ENCODE assay signal across 1 cellular context in genomic region chr10:73529089-73529832, GRCh38.
A peak's percentile ranks its signal among the peaks of the same experiment; 100 is the strongest.
TF ChIP-seq lines count a peak whose summit lies in the region.

No MANE protein-coding gene starts in this region.

TF ChIP-seq in HepG2, 621 proteins besides CTCF, POLR2A, EP300 and RAD21 (continued from another document and continues in another):
- TF ChIP-seq AHDC1 (CRISPR knock-in tag; IDR thresholded peaks at IDR 0.05; ENCODE audit: borderline replicate concordance) (no peak), ZNF329 (CRISPR knock-in tag; IDR thresholded peaks at IDR 0.05; ENCODE audit: low read depth) (peak; percentile 99), CEBPG (CRISPR knock-in tag; IDR thresholded peaks at IDR 0.05) (peak; percentile 38), STAG1 (CRISPR knock-in tag; IDR thresholded peaks at IDR 0.05) (peak; percentile 97), ZNF549 (CRISPR knock-in tag; IDR thresholded peaks at IDR 0.05) (no peak), HMGXB4 (CRISPR knock-in tag; IDR thresholded peaks at IDR 0.05; ENCODE audit: borderline replicate concordance in 1 of 2, low read depth in 1 of 2) (0 out of 4 replicates have a peak, but pooled peaks of 1 of the 2 experiments have one; percentile 37), HNF1B (CRISPR knock-in tag; IDR thresholded peaks at IDR 0.05) (peak; percentile 57; the same call in 1 of the 2 replicates), ZMYM4 (CRISPR knock-in tag; IDR thresholded peaks at IDR 0.05) (0 out of 2 replicates have a peak, but pooled peaks have one; percentile 30), THAP11 (CRISPR knock-in tag; IDR thresholded peaks at IDR 0.05) (0 out of 2 replicates have a peak, but pooled peaks have one; percentile 17), ZHX1 (CRISPR knock-in tag; IDR thresholded peaks at IDR 0.05; ENCODE audit: low read depth) (no peak), MED1 (CRISPR knock-in tag; IDR thresholded peaks at IDR 0.05) (0 out of 2 replicates have a peak, but pooled peaks have one; percentile 24), ZNF383 (CRISPR knock-in tag; IDR thresholded peaks at IDR 0.05; ENCODE audit: borderline replicate concordance) (no peak), TAF15 (IDR thresholded peaks at IDR 0.05; ENCODE audit: low read depth, low read length, poor library complexity, severe bottlenecking) (no peak), GATAD2A (CRISPR knock-in tag; IDR thresholded peaks at IDR 0.05) (peak; percentile 35; the same call in 1 of the 2 replicates), ATRX (CRISPR knock-in tag; IDR thresholded peaks at IDR 0.05; ENCODE audit: borderline replicate concordance) (no peak), ZNF607 (CRISPR knock-in tag; IDR thresholded peaks at IDR 0.05; ENCODE audit: borderline replicate concordance) (no peak), SOX6 (IDR thresholded peaks at IDR 0.05) (no peak), SOX6 (CRISPR knock-in tag; IDR thresholded peaks at IDR 0.05) (peak; percentile 67; the same call in 1 of the 2 replicates), ZNF7 (CRISPR knock-in tag; IDR thresholded peaks at IDR 0.05) (no peak), XRCC5 (optimal IDR thresholded peaks at IDR 0.05; ENCODE audit: low read length) (peak; percentile 68), REPIN1 (CRISPR knock-in tag; IDR thresholded peaks at IDR 0.05; ENCODE audit: borderline replicate concordance, low read depth) (peak; percentile 50; the same call in 1 of the 2 replicates), MAX (IDR thresholded peaks at IDR 0.05) (0 out of 2 replicates have a peak, but pooled peaks have one; percentile 18), MXI1 (IDR thresholded peaks at IDR 0.05; ENCODE audit: borderline replicate concordance, low read depth, low read length) (peak; percentile 45; the same call in 1 of the 3 replicates), ZFX (CRISPR knock-in tag; IDR thresholded peaks at IDR 0.05; ENCODE audit: low read depth) (peak; percentile 33; the same call in 1 of the 2 replicates), BRCA1 (CRISPR knock-in tag; IDR thresholded peaks at IDR 0.05) (0 out of 2 replicates have a peak, but pooled peaks have one; percentile 36), ARID5B (CRISPR knock-in tag; IDR thresholded peaks at IDR 0.05) (peak; percentile 13; the same call in 1 of the 2 replicates), ZNF740 (CRISPR knock-in tag; IDR thresholded peaks at IDR 0.05) (0 out of 2 replicates have a peak, but pooled peaks have one; percentile 57), NR2F6 (IDR thresholded peaks at IDR 0.05) (no peak), NR2F6 (CRISPR knock-in tag; IDR thresholded peaks at IDR 0.05) (0 out of 2 replicates have a peak, but pooled peaks have one; percentile 13), ZNF263 (CRISPR knock-in tag; IDR thresholded peaks at IDR 0.05) (no peak), ZSCAN25 (CRISPR knock-in tag; IDR thresholded peaks at IDR 0.05) (0 out of 2 replicates have a peak, but pooled peaks have one; percentile 20), MAZ (IDR thresholded peaks at IDR 0.05; ENCODE audit: borderline replicate concordance, low read depth, low read length) (0 out of 2 replicates have a peak, but pooled peaks have one; percentile 27), MAZ (CRISPR knock-in tag; IDR thresholded peaks at IDR 0.05; ENCODE audit: low read depth) (no peak), ZNF501 (CRISPR knock-in tag; IDR thresholded peaks at IDR 0.05) (peak; percentile 48; the same call in 1 of the 2 replicates), FOXA1 (IDR thresholded peaks at IDR 0.05) (no peak), FOXA1 (CRISPR knock-in tag; IDR thresholded peaks at IDR 0.05) (no peak), SMAD3 (CRISPR knock-in tag; IDR thresholded peaks at IDR 0.05) (0 out of 2 replicates have a peak, but pooled peaks have one; percentile 49), SAP130 (CRISPR knock-in tag; IDR thresholded peaks at IDR 0.05; ENCODE audit: low read depth) (peak; percentile 52), U2AF2 (IDR thresholded peaks at IDR 0.05; ENCODE audit: low read depth, low read length) (no peak), HOXA3 (CRISPR knock-in tag; IDR thresholded peaks at IDR 0.05) (0 out of 2 replicates have a peak, but pooled peaks have one; percentile 17), ZNF687 (CRISPR knock-in tag; IDR thresholded peaks at IDR 0.05) (0 out of 2 replicates have a peak, but pooled peaks have one; percentile 13)
